19 cellular contexts compared by ENCODE assay signal in genomic region chr4:89579776-89580175, GRCh38.
DNase-seq lines count a peak whose midpoint lies in the region; ATAC-seq, FAIRE-seq and TF ChIP-seq lines count a peak whose summit lies in the region.
"Had no signal": no experiment of that assay in that cellular context is flagged by ENCODE, and none has a peak within 500 bp of the region (broad histone marks: within the 10 kb centered on the region; RNA-seq: fewer than 3 reads in every experiment).

No MANE protein-coding gene starts in this region.

- H4K20me1 ChIP-seq in K562 (replicated peaks; ENCODE audit: control insufficient read depth, insufficient read depth, low read length), result no peaks in the 10 kb centered on the region
- H4K20me1 ChIP-seq: BLaER1 treated with 17β-estradiol and CSF1 and Interleukin-3, amounts not matched to agents 10 nM and 100 nM had no signal

- no peaks in the 10 kb centered on the region for H3K36me3 ChIP-seq in K562 (ENCODE audit: control insufficient read depth, insufficient read depth, low read length)
- H3K36me3 ChIP-seq: BLaER1 treated with 17β-estradiol and CSF1 and Interleukin-3, amounts not matched to agents 10 nM and 100 nM had no signal

- H3K9me3 ChIP-seq in A549, result no peaks in the 10 kb centered on the region
- H3K9me3 ChIP-seq in K562 (replicated peaks; ENCODE audit: control insufficient read depth, insufficient read depth, low read depth, low read length), result no peaks in the 10 kb centered on the region; the same call in 1 of the 2 replicates

- TF ChIP-seq RAD21 in A549 (conservative IDR thresholded peaks at IDR 0.05 in 1 of 2, IDR thresholded peaks at IDR 0.05 in 1 of 2), result no peak
- no peak for TF ChIP-seq RAD21 in K562 (CRISPR knock-in tag; conservative IDR thresholded peaks at IDR 0.05 in 1 of 2, IDR thresholded peaks at IDR 0.05 in 1 of 2)

- CTCF ChIA-PET in A549 (lab: Yijun Ruan, JAX), result no interaction called here
- CTCF ChIA-PET in K562 (lab: Yijun Ruan, JAX; ENCODE audit: low intra/inter-chr PET ratio), result no interaction called here

- intact Hi-C loops in K562 (cut with micrococcal nuclease), result no loop called here
- intact Hi-C loops in left cardiac atrium (cut with DNase I), result no loop called here

- H3K9me3 Mint-ChIP-seq in activated naive CD4-positive, alpha-beta T cell treated with anti-CD3 and anti-CD28 coated beads, Interleukin-2, amount 50 U/mL, for 72 hours, result no peaks in the 10 kb centered on the region
- H3K9me3 Mint-ChIP-seq: HFFc6 had no signal

- no peaks in the 10 kb centered on the region for H3K9me1 ChIP-seq in K562 (ENCODE audit: control insufficient read depth, insufficient read depth, low read length)

- ATAC-seq in A549, result no peak
- no peak for ATAC-seq in K562
- ATAC-seq in left cardiac atrium, result no peak
- no peak for ATAC-seq in GM21723 (IDR thresholded peaks at IDR 0.05; ENCODE audit: unreplicated experiment)
- no peak for ATAC-seq in activated naive CD4-positive, alpha-beta T cell treated with anti-CD3 and anti-CD28 coated beads, Interleukin-2, amount 50 U/mL, for 72 hours

- no peaks in the 10 kb centered on the region for H3K4me1 ChIP-seq in A549
- no peaks in the 10 kb centered on the region for H3K4me1 ChIP-seq in K562 (replicated peaks in 1 of 2; ENCODE audit: control insufficient read depth in 2 of 2, insufficient read depth in 2 of 2, low read length in 2 of 2)

- BruUV-seq in K562 (replicated peaks; lab: Mats Ljungman, UMichigan), result no TSS peak

- no peak overlapping the region for H3K4me3 ChIP-seq in A549
- H3K4me3 ChIP-seq in K562, result no peak overlapping the region
- H3K4me3 ChIP-seq: BLaER1 treated with 17β-estradiol and CSF1 and Interleukin-3, amounts not matched to agents 10 nM and 100 nM had no signal

- TF ChIP-seq CTCF in A549 (IDR thresholded peaks at IDR 0.05) (no peak), K562 (IDR thresholded peaks at IDR 0.05 in 2 of 3, conservative IDR thresholded peaks at IDR 0.05 in 1 of 3; ENCODE audit: insufficient read depth in 2 of 3, low read depth in 1 of 3, low read length in 3 of 3) (no peak)

- no peak for DNase-seq in A549 (ENCODE audit: low read depth in 1 of 2, low spot score in 1 of 2)
- peak; percentile 17 for DNase-seq in HT-29 (ENCODE audit: low spot score)
- DNase-seq in K562 (ENCODE audit: extremely low read depth in 1 of 4, low spot score in 3 of 4), result no peak
- DNase-seq in kidney tubule cell (ENCODE audit: low spot score), result peak; percentile 11
- no peak for DNase-seq in stimulated activated CD4-positive, alpha-beta T cell treated with anti-CD3 and anti-CD28 coated beads, Interleukin-12 subunit alpha, Interleukin-12 subunit beta, amount 100 ng/mL, for 4 hours
- DNase-seq in left cardiac atrium, result no peak
- no peak for DNase-seq in activated naive CD4-positive, alpha-beta T cell treated with anti-CD3 and anti-CD28 coated beads, Interleukin-2, amount 50 U/mL, for 72 hours (ENCODE audit: low spot score in 2 of 2)
- DNase-seq: 8988T; ACHN; CD4-positive, CD25-positive, alpha-beta regulatory T cell; DMS 273 treated with DMSO at 0.1 percent for 48 hours; DMS79 treated with DMSO at 0.1 percent for 48 hours; EL; HCEC 1CT; HFFc6 had no signal

- H3K27ac ChIP-seq in A549, result no peak overlapping the region
- H3K27ac ChIP-seq in K562 (ENCODE audit: extremely low read depth, low read depth, low read length), result no peak overlapping the region
- H3K27ac ChIP-seq: BLaER1 treated with 17β-estradiol and CSF1 and Interleukin-3, amounts not matched to agents 10 nM and 100 nM had no signal

- TF ChIP-seq EP300 in A549 (IDR thresholded peaks at IDR 0.05) (no peak), K562 (IDR thresholded peaks at IDR 0.05; ENCODE audit: low read length) (no peak)

- 0% methylated on average over 1 of the region's 1 CpG for WGBS in A549 (ENCODE audit: missing lambda C conversion rate)
- 0% methylated on average over 1 of the region's 1 CpG for WGBS in K562 (ENCODE audit: insufficient coverage, low coverage, missing lambda C conversion rate)

- no peaks in the 10 kb centered on the region for H3K79me2 ChIP-seq in K562 (ENCODE audit: control insufficient read depth, insufficient read depth, low read length)

- H2AFZ ChIP-seq in K562 (ENCODE audit: low read depth, low read length), result no peak overlapping the region

- H3K27me3 ChIP-seq in K562 (ENCODE audit: control insufficient read depth in 2 of 2, insufficient read depth in 2 of 2, low read length in 2 of 2), result no peaks in the 10 kb centered on the region
- H3K27me3 ChIP-seq: BLaER1 treated with 17β-estradiol and CSF1 and Interleukin-3, amounts not matched to agents 10 nM and 100 nM had no signal

- no peaks in the 10 kb centered on the region for H3K36me3 Mint-ChIP-seq in activated naive CD4-positive, alpha-beta T cell treated with anti-CD3 and anti-CD28 coated beads, Interleukin-2, amount 50 U/mL, for 72 hours
- H3K36me3 Mint-ChIP-seq: CD4-positive, CD25-positive, alpha-beta regulatory T cell had no signal

- POLR2A ChIA-PET in A549 (lab: Yijun Ruan, JAX), result no interaction called here
- POLR2A ChIA-PET in K562 (lab: Yijun Ruan, JAX), result interaction anchor here (0.7 kb wide), 1 partner anchor 234 kb away, joined by 3 read pairs; no protein-coding TSS in a partner anchor

- in situ Hi-C loops in K562 (cut with MboI), result no loop called here

- no peak overlapping the region for H3K27ac Mint-ChIP-seq in activated naive CD4-positive, alpha-beta T cell treated with anti-CD3 and anti-CD28 coated beads, Interleukin-2, amount 50 U/mL, for 72 hours
- H3K27ac Mint-ChIP-seq: CD4-positive, CD25-positive, alpha-beta regulatory T cell; HFFc6 had no signal

- no peak for TF ChIP-seq POLR2A in A549 (IDR thresholded peaks at IDR 0.05; ENCODE audit: low read length)
- no peak for TF ChIP-seq POLR2A in K562 (conservative IDR thresholded peaks at IDR 0.05)

- H3K4me2 ChIP-seq in A549, result no peak overlapping the region
- no peak overlapping the region for H3K4me2 ChIP-seq in K562 (ENCODE audit: insufficient read depth, low read length)
- H3K4me2 ChIP-seq: BLaER1 treated with 17β-estradiol and CSF1 and Interleukin-3, amounts not matched to agents 10 nM and 100 nM had no signal

- H3K9ac ChIP-seq in K562 (ENCODE audit: insufficient read depth in 1 of 2, low read depth in 2 of 2, low read length in 2 of 2), result no peak overlapping the region
- H3K9ac ChIP-seq: BLaER1 treated with 17β-estradiol and CSF1 and Interleukin-3, amounts not matched to agents 10 nM and 100 nM had no signal

- FAIRE-seq in A549 (lab: Jason Lieb, UNC) (no peak), K562 (lab: Jason Lieb, UNC) (no peak)
- FAIRE-seq: G401.6, GM12891 had no signal

TF ChIP-seq in A549, 52 proteins besides CTCF, POLR2A, EP300 and RAD21:
- peak; percentile 11 for TF ChIP-seq MAFK (IDR thresholded peaks at IDR 0.05; ENCODE audit: partially characterized antibody)
- TF ChIP-seq FOSB (CRISPR knock-in tag; IDR thresholded peaks at IDR 0.05), result no peak

TF ChIP-seq in K562, 482 proteins besides CTCF, POLR2A, EP300 and RAD21:
- TF ChIP-seq ZNF316 (IDR thresholded peaks at IDR 0.05) (peak; percentile 47), RFX7 (CRISPR knock-in tag; IDR thresholded peaks at IDR 0.05) (no peak)

Comparison
In these comparisons a context has a peak if more than half of its experiments do, and no peak if none do; other contexts are left out.
1. DNase-seq: peak in HT-29 (single experiment) and kidney tubule cell (single experiment); none in A549 (0 of 2), K562 (0 of 4), stimulated activated CD4-positive, alpha-beta T cell treated with anti-CD3 and anti-CD28 coated beads, Interleukin-12 subunit alpha, Interleukin-12 subunit beta, amount 100 ng/mL, for 4 hours (single experiment), left cardiac atrium (single experiment) and activated naive CD4-positive, alpha-beta T cell treated with anti-CD3 and anti-CD28 coated beads, Interleukin-2, amount 50 U/mL, for 72 hours (0 of 2).
2. Of the 35 proteins assayed by ChIP-seq in both K562 and A549: peak only in K562: none; only in A549: MAFK; in both: none; in neither: 34.